ENCODE assay signal across 1 cellular context in genomic region chr14:59330455-59330854, GRCh38.
TF ChIP-seq lines count a peak whose summit lies in the region.

No MANE protein-coding gene starts in this region.

TF ChIP-seq in H1, 55 proteins besides CTCF, POLR2A, EP300 and RAD21 (continued from another document):
- TF ChIP-seq ATF2 (IDR thresholded peaks at IDR 0.05; ENCODE audit: low read length) (no peak), RBBP5 (IDR thresholded peaks at IDR 0.05; ENCODE audit: borderline replicate concordance, low read depth, low read length) (no peak), SAP30 (IDR thresholded peaks at IDR 0.05; ENCODE audit: insufficient read depth, insufficient replicate concordance, low read length) (no peak), RFX5 (IDR thresholded peaks at IDR 0.05; ENCODE audit: borderline replicate concordance, low read depth, low read length) (no peak), KDM5A (IDR thresholded peaks at IDR 0.05; ENCODE audit: low read length) (no peak), SP4 (IDR thresholded peaks at IDR 0.05; ENCODE audit: low read length) (no peak), TBP (IDR thresholded peaks at IDR 0.05; ENCODE audit: low read depth, low read length) (no peak), HDAC2 (IDR thresholded peaks at IDR 0.05; ENCODE audit: borderline replicate concordance in 1 of 2, low read depth in 2 of 2, low read length in 2 of 2) (no peak)
